In genomic region chr17:57370051-57370581, GRCh38 we compare ENCODE assay signal across 8 cellular contexts.
A peak's percentile ranks its signal among the peaks of the same experiment; 100 is the strongest.
DNase-seq lines count a peak whose midpoint lies in the region; ATAC-seq and TF ChIP-seq lines count a peak whose summit lies in the region.

No MANE protein-coding gene starts in this region.

- peak overlapping the region; percentile 61 for H2BK120ac ChIP-seq in mesenchymal stem cell (ENCODE audit: low read depth, low read length)

- no peak for TF ChIP-seq POLR2A in adrenal gland (IDR thresholded peaks at IDR 0.05)

- H3K14ac ChIP-seq in mesenchymal stem cell (ENCODE audit: low read length in 2 of 2): no peak overlapping the region

- H3K4me2 ChIP-seq in mesenchymal stem cell (ENCODE audit: low read length, poor library complexity, severe bottlenecking): peak overlapping the region; percentile 26

- peak overlapping the region; percentile 83 to 96 for H2BK12ac ChIP-seq in mesenchymal stem cell (ENCODE audit: low read length in 2 of 2)

- H3K9ac ChIP-seq in mesenchymal stem cell (ENCODE audit: low read length): peak overlapping the region; percentile 3

- H3K18ac ChIP-seq in mesenchymal stem cell (ENCODE audit: low read depth in 1 of 2, low read length in 2 of 2): peak overlapping the region; percentile 6 to 75

- H3K23ac ChIP-seq in mesenchymal stem cell (ENCODE audit: low read length in 2 of 2): no peak overlapping the region

- peak overlapping the region; percentile 92 for H2BK5ac ChIP-seq in mesenchymal stem cell (ENCODE audit: low read depth, low read length, poor library complexity, severe bottlenecking)

- no peak overlapping the region for H2AFZ ChIP-seq in mesenchymal stem cell (ENCODE audit: low read depth, low read length)

- peak; percentile 6 for DNase-seq in Daoy (ENCODE audit: low read depth)
- DNase-seq in adrenal gland: peak in 3 of 7 donors; percentile 47 to 62 (median 48)
- DNase-seq in mesenchymal stem cell: peak; percentile 88
- DNase-seq in NCI-H2196 (lab: John Stamatoyannopoulos, UW; ENCODE audit: unreplicated experiment): no peak
- no peak for DNase-seq in activated CD4-positive, alpha-beta T cell treated with anti-CD3 and anti-CD28 coated beads, Interleukin-2, amount 50 U/mL, for 48 hours

- H3K79me1 ChIP-seq in mesenchymal stem cell (replicated peaks; ENCODE audit: low read length, poor library complexity, severe bottlenecking): peaks cover 14% of the 10 kb centered on the region

- H3K4me3 ChIP-seq in adrenal gland (no peak overlapping the region), mesenchymal stem cell (ENCODE audit: insufficient read depth in 1 of 2, low read depth in 1 of 2, low read length in 2 of 2) (no peak overlapping the region)

- H3K27ac ChIP-seq in adrenal gland (peak overlapping the region in 4 of 5 donors; percentile 25 to 91 (median 64)), mesenchymal stem cell (ENCODE audit: low read length, poor library complexity, severe bottlenecking) (peak overlapping the region; percentile 85)

- H3K36me3 ChIP-seq in adrenal gland (replicated peaks in 1 of 2): no peaks in the 10 kb centered on the region
- H3K36me3 ChIP-seq in mesenchymal stem cell (ENCODE audit: control insufficient read depth in 1 of 2, insufficient read depth in 2 of 2, low read depth in 1 of 2, low read length in 2 of 2): peaks cover 0 to 3% of the 10 kb centered on the region in 2 experiments

- H2BK15ac ChIP-seq in mesenchymal stem cell (ENCODE audit: low read depth, poor library complexity, severe bottlenecking): no peak overlapping the region

- H3K4me1 ChIP-seq in adrenal gland (replicated peaks in 1 of 2): peaks cover 22 to 54% of the 10 kb centered on the region in 2 donors
- H3K4me1 ChIP-seq in mesenchymal stem cell (ENCODE audit: control insufficient read depth, insufficient read depth, low read depth, low read length): peaks cover 32% of the 10 kb centered on the region

- intact Hi-C loops in adrenal gland (cut with DNase I): no loop called here

- peak overlapping the region in 1 of 2 experiments; percentile 53 for H3K4ac ChIP-seq in mesenchymal stem cell (ENCODE audit: low read depth in 1 of 2, low read length in 2 of 2)

- WGBS in adrenal gland, 4 donors: 67 to 78% (median 71%) methylated on average over 6 of the region's 6 CpGs
- 55% methylated on average over 4 of the region's 6 CpGs for WGBS in mesenchymal stem cell

- TF ChIP-seq CTCF in adrenal gland (IDR thresholded peaks at IDR 0.05): no peak

- peak; percentile 41 for ATAC-seq in HG02610 (IDR thresholded peaks at IDR 0.05; ENCODE audit: unreplicated experiment)
- ATAC-seq in GM18519 (IDR thresholded peaks at IDR 0.05; ENCODE audit: low FRiP score, unreplicated experiment): no peak
- ATAC-seq in HG03565 (IDR thresholded peaks at IDR 0.05; ENCODE audit: unreplicated experiment): no peak

- H4K8ac ChIP-seq in mesenchymal stem cell (ENCODE audit: low read length): no peak overlapping the region

- peak overlapping the region; percentile 35 for H4K91ac ChIP-seq in mesenchymal stem cell (ENCODE audit: low read length)

- H2AK5ac ChIP-seq in mesenchymal stem cell (ENCODE audit: low read length, severe bottlenecking): peak overlapping the region; percentile 98

- H3K27me3 ChIP-seq in adrenal gland (no peaks in the 10 kb centered on the region), mesenchymal stem cell (ENCODE audit: control insufficient read depth in 1 of 2, insufficient read depth in 1 of 2, low read length in 2 of 2) (no peaks in the 10 kb centered on the region)

- H3K9me3 ChIP-seq in adrenal gland (replicated peaks in 1 of 3) (peaks cover 0 to 4% (median 0%) of the 10 kb centered on the region in 3 donors), mesenchymal stem cell (ENCODE audit: control insufficient read depth, low read length) (peaks cover 12% of the 10 kb centered on the region)

Comparison
In these comparisons a context has a peak if more than half of its experiments do, and no peak if none do; other contexts are left out.
1. DNase-seq: peak in Daoy (single experiment) and mesenchymal stem cell (single experiment); none in NCI-H2196 (single experiment) and activated CD4-positive, alpha-beta T cell treated with anti-CD3 and anti-CD28 coated beads, Interleukin-2, amount 50 U/mL, for 48 hours (0 of 2).